25 cellular contexts compared by ENCODE assay signal in genomic region chr11:5736396-5736795, GRCh38. TPM values are rescaled to one million over a fixed set of nuclear protein-coding genes. Genes with fewer than 3 reads are reported as not detected.
"Had no signal": no experiment of that assay in that cellular context is flagged by ENCODE, and none has a peak within 500 bp of the region (broad histone marks: within the 10 kb centered on the region; RNA-seq: fewer than 3 reads in every experiment).

Gene OR56B1 (plus strand): TSS chr11:5736448. CDS start chr11:5736517, 69 bp downstream.

- DNase-seq: activated CD4-positive, alpha-beta T cell treated with anti-CD3 and anti-CD28 coated beads, Interleukin-2, amount 50 U/mL, for 4 hours; activated effector memory CD4-positive, alpha-beta T cell treated with anti-CD3 and anti-CD28 coated beads, Interleukin-2, amount 50 U/mL, for 16 hours; activated T-cell treated with anti-CD3 and anti-CD28 coated beads, Interleukin-2, amount 50 U/mL, for 72 hours; adrenal gland; effector CD8-positive, alpha-beta T cell; esophagus squamous epithelium; foreskin melanocyte; heart left ventricle; immature natural killer cell; left cardiac atrium; mesendoderm; naive thymus-derived CD8-positive, alpha-beta T cell; ovary; psoas muscle; right cardiac atrium; stimulated activated CD4-positive, alpha-beta T cell treated with anti-CD3 and anti-CD28 coated beads, Interleukin-15, amount 100 ng/mL, for 24 hours; stimulated activated CD4-positive, alpha-beta T cell treated with anti-CD3 and anti-CD28 coated beads, Interleukin-4, amount 100 ng/mL, for 1 hour; stimulated activated naive CD8-positive, alpha-beta T cell treated with anti-CD3 and anti-CD28 coated beads, Interleukin-15, amount 100 ng/mL, for 72 hours had no signal

- H3K27ac ChIP-seq: adrenal gland, cardiac muscle cell, esophagus squamous epithelium, heart left ventricle, ovary, psoas muscle, skin epidermis had no signal

- H3K4me1 ChIP-seq: adrenal gland, esophagus squamous epithelium, heart left ventricle, psoas muscle had no signal

- H3K4me3 ChIP-seq: adrenal gland, cardiac muscle cell, esophagus squamous epithelium, heart left ventricle, ovary, psoas muscle, skin epidermis had no signal

- H3K27me3 ChIP-seq: adrenal gland, esophagus squamous epithelium, heart left ventricle, ovary had no signal

- ATAC-seq: activated T-cell treated with anti-CD3 and anti-CD28 coated beads, Interleukin-2, amount 50 U/mL, for 72 hours; heart left ventricle; left cardiac atrium; naive thymus-derived CD8-positive, alpha-beta T cell; psoas muscle; right cardiac atrium; stimulated activated naive CD8-positive, alpha-beta T cell treated with anti-CD3 and anti-CD28 coated beads, Interleukin-15, amount 100 ng/mL, for 72 hours had no signal

- H3K9me3 ChIP-seq: adrenal gland, esophagus squamous epithelium, ovary, psoas muscle had no signal

- FAIRE-seq: astrocyte had no signal

- H3K36me3 ChIP-seq: adrenal gland, cardiac muscle cell, esophagus squamous epithelium, heart left ventricle, ovary had no signal

RNA-seq across cellular contexts. Expression of gene OR56B1, which starts in this region (rescaled TPM):
- total RNA-seq: activated CD8-positive, alpha-beta memory T cell treated with anti-CD3 and anti-CD28 coated beads for 36 hours; adrenal gland; astrocyte; cardiac muscle cell; chondrocyte; esophagus squamous epithelium; left cardiac atrium; mucosa of gallbladder; psoas muscle; right cardiac atrium; temporal lobe had no signal
- polyA plus RNA-seq: adrenal gland; cardiac muscle cell; heart left ventricle; naive thymus-derived CD8-positive, alpha-beta T cell; ovary; psoas muscle; right cardiac atrium had no signal
